10 cellular contexts compared by ENCODE assay signal in genomic region chr2:184004289-184004944, GRCh38.
DNase-seq lines count a peak whose midpoint lies in the region; ATAC-seq and TF ChIP-seq lines count a peak whose summit lies in the region.
"Had no signal": no experiment of that assay in that cellular context is flagged by ENCODE, and none has a peak within 500 bp of the region (broad histone marks: within the 10 kb centered on the region; RNA-seq: fewer than 3 reads in every experiment).

No MANE protein-coding gene starts in this region.

- H3K36me3 ChIP-seq in esophagus muscularis mucosa, result no peaks in the 10 kb centered on the region

- no peaks in the 10 kb centered on the region for H3K27me3 ChIP-seq in esophagus muscularis mucosa

- no peaks in the 10 kb centered on the region for H3K9me3 ChIP-seq in esophagus muscularis mucosa

- intact Hi-C loops in esophagus muscularis mucosa (cut with DNase I), result no loop called here

- no peak for TF ChIP-seq POLR2A in esophagus muscularis mucosa (IDR thresholded peaks at IDR 0.05; ENCODE audit: low read depth)

- H3K4me1 ChIP-seq in esophagus muscularis mucosa, result no peaks in the 10 kb centered on the region

- H3K27ac ChIP-seq in esophagus muscularis mucosa (replicated peaks in 1 of 4), result no peak overlapping the region

- ATAC-seq in GM18861 (IDR thresholded peaks at IDR 0.05; ENCODE audit: unreplicated experiment), result peak; percentile 90
- ATAC-seq in GM21723 (IDR thresholded peaks at IDR 0.05; ENCODE audit: unreplicated experiment), result peak; percentile 94
- ATAC-seq in HG03457 (IDR thresholded peaks at IDR 0.05; ENCODE audit: unreplicated experiment), result peak; percentile 95

- TF ChIP-seq CTCF in esophagus muscularis mucosa (IDR thresholded peaks at IDR 0.05), result no peak

- H3K4me3 ChIP-seq in esophagus muscularis mucosa, result no peak overlapping the region

- DNase-seq in left kidney (ENCODE audit: low read depth, low spot score), result peak; percentile 44
- DNase-seq in NCI-H1105 (lab: John Stamatoyannopoulos, UW), result no peak
- no peak for DNase-seq in esophagus muscularis mucosa (ENCODE audit: extremely low spot score)
- no peak for DNase-seq in COLO668 (lab: John Stamatoyannopoulos, UW; ENCODE audit: unreplicated experiment)
- DNase-seq in activated CD4-positive, alpha-beta T cell treated with anti-CD3 and anti-CD28 coated beads for 48 hours, result no peak
- DNase-seq: DMS79 treated with DMSO at 0.1 percent for 48 hours, mammary epithelial cell had no signal

- WGBS in esophagus muscularis mucosa, result 60% methylated on average over 1 of the region's 1 CpG

- no peak for TF ChIP-seq EP300 in esophagus muscularis mucosa (IDR thresholded peaks at IDR 0.05)
